In the genomic region with DNA sequence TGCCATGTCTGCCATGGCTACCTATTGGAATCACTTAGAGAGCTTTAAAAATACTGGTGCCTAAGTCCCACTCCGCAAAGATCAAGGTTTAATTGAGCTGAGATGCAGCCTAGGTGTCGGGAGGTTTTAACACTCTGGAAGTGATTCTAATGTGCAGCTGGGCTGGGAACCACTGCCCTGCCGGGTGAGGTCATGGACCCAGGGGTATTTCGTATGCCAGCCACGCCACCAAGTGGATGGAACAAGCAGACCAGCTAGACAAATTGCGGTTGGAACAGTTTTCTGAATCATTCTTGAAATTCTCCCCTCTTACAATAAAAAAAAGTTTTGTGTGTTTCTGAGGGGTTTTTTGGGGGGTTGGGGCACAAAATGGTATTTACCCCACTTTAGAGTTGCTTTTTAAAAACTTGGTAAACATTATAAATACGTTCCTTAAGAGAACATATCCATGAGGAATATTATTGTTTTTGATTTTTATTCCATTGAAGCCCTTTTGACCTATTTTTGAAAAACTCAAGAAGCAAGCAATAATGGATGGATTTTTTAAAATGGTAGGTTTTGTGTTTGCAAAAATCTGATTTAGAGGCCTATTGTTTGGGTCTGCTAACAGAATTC, we compare ENCODE assay signal across 8 cellular contexts.
DNase-seq lines count a peak whose midpoint lies in the region; ATAC-seq and FAIRE-seq lines count a peak whose summit lies in the region.

No MANE protein-coding gene starts in this region.

- H3K9me3 Mint-ChIP-seq in activated naive CD8-positive, alpha-beta T cell treated with anti-CD3 and anti-CD28 coated beads for 36 hours = no peaks in the 10 kb centered on the region

- FAIRE-seq in RCC 7860 (lab: Jason Lieb, UNC) = peak; percentile 10

- ATAC-seq in GM21528 (IDR thresholded peaks at IDR 0.05; ENCODE audit: low FRiP score, unreplicated experiment) (peak; percentile 84), left cardiac atrium (peak; percentile 94 to 95)

- no peak overlapping the region for H3K27ac Mint-ChIP-seq in activated naive CD8-positive, alpha-beta T cell treated with anti-CD3 and anti-CD28 coated beads for 36 hours

- peaks cover 16% of the 10 kb centered on the region for H3K4me1 Mint-ChIP-seq in activated naive CD8-positive, alpha-beta T cell treated with anti-CD3 and anti-CD28 coated beads for 36 hours

- peaks cover 10% of the 10 kb centered on the region for H3K27me3 Mint-ChIP-seq in activated naive CD8-positive, alpha-beta T cell treated with anti-CD3 and anti-CD28 coated beads for 36 hours

- intact Hi-C loops in left cardiac atrium (cut with DNase I) = loop anchor here in 1 of 2 donors (5.0 to 10.0 kb wide), 2 partner anchors 154 to 712 kb away; partner anchors contain the start of gene POLQ

- DNase-seq in ELR (ENCODE audit: low read depth) = peak; percentile 78
- peak; percentile 68 for DNase-seq in HuH-7.5 (ENCODE audit: low spot score)
- peak; percentile 46 for DNase-seq in RCC 7860 (ENCODE audit: low spot score)
- peak; percentile 76 for DNase-seq in activated naive CD8-positive, alpha-beta T cell treated with anti-CD3 and anti-CD28 coated beads for 36 hours
- DNase-seq in left cardiac atrium = peak; percentile 76
- DNase-seq in skeletal muscle cell (ENCODE audit: low read depth) = peak; percentile 23
- DNase-seq in cerebellum (ENCODE audit: low spot score) = no peak

- H3K4me3 ChIP-seq in skeletal muscle cell (ENCODE audit: low read depth, low read length) = no peak overlapping the region

- H3K4me3 Mint-ChIP-seq in activated naive CD8-positive, alpha-beta T cell treated with anti-CD3 and anti-CD28 coated beads for 36 hours = no peak overlapping the region

- H3K36me3 Mint-ChIP-seq in activated naive CD8-positive, alpha-beta T cell treated with anti-CD3 and anti-CD28 coated beads for 36 hours = no peaks in the 10 kb centered on the region
